In the genomic region with DNA sequence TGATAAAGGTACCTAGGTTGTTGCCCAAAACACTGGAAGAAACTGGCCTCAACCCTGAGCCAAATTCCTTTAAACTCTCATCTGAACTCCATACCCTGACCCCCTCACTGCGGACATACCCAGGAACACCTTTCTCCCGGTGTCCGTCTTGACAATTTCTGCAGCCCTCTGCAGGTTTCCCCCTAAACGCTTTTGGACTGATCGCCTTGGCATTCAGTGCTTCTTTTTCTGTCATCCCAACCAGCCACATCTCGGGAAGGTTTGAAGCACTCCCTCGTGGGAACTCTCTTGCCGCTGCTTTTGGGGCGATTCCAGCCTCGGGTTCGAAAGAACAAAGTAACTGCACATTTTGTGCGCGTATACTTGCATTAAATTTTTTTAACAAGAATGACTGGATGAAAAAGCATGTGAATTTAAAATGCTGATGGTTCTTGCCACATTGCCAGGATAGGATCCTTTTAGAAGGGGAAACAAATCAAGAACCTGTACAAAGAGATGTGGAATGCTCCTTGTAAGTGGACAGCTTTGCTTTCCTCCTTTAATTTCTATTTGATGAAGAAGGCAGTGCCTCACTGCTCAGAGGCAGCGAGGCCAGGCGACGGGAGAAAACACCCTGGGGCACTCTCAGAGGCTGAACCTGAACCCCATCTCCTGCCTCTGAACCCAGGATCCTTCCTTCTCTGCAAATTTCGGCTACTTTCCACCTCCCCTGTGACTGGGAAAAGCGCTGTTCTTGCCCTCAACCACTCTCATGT, we compare ENCODE assay signal across 8 cellular contexts. TPM values are rescaled to one million over a fixed set of nuclear protein-coding genes. Genes with fewer than 3 reads are reported as not detected.
A peak's percentile ranks its signal among the peaks of the same experiment; 100 is the strongest.
DNase-seq lines count a peak whose midpoint lies in the region; ATAC-seq and TF ChIP-seq lines count a peak whose summit lies in the region.

No MANE protein-coding gene starts in this region.

- peak overlapping the region; percentile 99 for H3K9ac ChIP-seq in mesenchymal stem cell (ENCODE audit: low read length)

- DNase-seq in AG04449 (ENCODE audit: low read depth, low spot score) (no peak), MV-4-11 (lab: John Stamatoyannopoulos, UW) (peak; percentile 30), choroid plexus epithelial cell (ENCODE audit: low read depth) (peak; percentile 28), mesenchymal stem cell (peak; percentile 20), aorta (no peak), KBM-7 (no peak), NCI-H446 treated with DMSO at 0.1 percent for 48 hours (lab: John Stamatoyannopoulos, UW) (no peak)

- peaks cover 12% of the 10 kb centered on the region for H3K4me1 ChIP-seq in mesenchymal stem cell (ENCODE audit: control insufficient read depth, insufficient read depth, low read depth, low read length)
- H3K4me1 ChIP-seq in aorta (ENCODE audit: control insufficient read depth in 1 of 2, insufficient read depth in 2 of 2, low read length in 2 of 2), result peaks cover 0 to 1% of the 10 kb centered on the region in 2 donors

- peak overlapping the region; percentile 87 for H2BK120ac ChIP-seq in mesenchymal stem cell (ENCODE audit: low read depth, low read length)

- H3K23ac ChIP-seq in mesenchymal stem cell (ENCODE audit: low read length in 2 of 2), result peak overlapping the region; percentile 37 to 98

- 38% methylated on average over 18 of the region's 18 CpGs for WGBS in mesenchymal stem cell
- WGBS in aorta, 2 donors, result 23 to 25% methylated on average over 18 of the region's 18 CpGs

- peak overlapping the region; percentile 90 for H3K27ac ChIP-seq in mesenchymal stem cell (ENCODE audit: low read length, poor library complexity, severe bottlenecking)
- peak overlapping the region; percentile 49 to 76 for H3K27ac ChIP-seq in aorta (ENCODE audit: low read depth in 1 of 2, low read length in 2 of 2)

- peak overlapping the region; percentile 70 for H2AK5ac ChIP-seq in mesenchymal stem cell (ENCODE audit: low read length, severe bottlenecking)

- H3K4me2 ChIP-seq in mesenchymal stem cell (ENCODE audit: low read length, poor library complexity, severe bottlenecking), result peak overlapping the region; percentile 82

- intact Hi-C loops in aorta (cut with DNase I), result no loop called here

- H3K36me3 ChIP-seq in mesenchymal stem cell (ENCODE audit: control insufficient read depth in 1 of 2, insufficient read depth in 2 of 2, low read depth in 1 of 2, low read length in 2 of 2) (peaks cover 0 to 22% of the 10 kb centered on the region in 2 experiments), aorta (ENCODE audit: control insufficient read depth in 1 of 2, insufficient read depth in 2 of 2, low read length in 1 of 2) (no peaks in the 10 kb centered on the region)

- H3K4me3 ChIP-seq in AG04449 (ENCODE audit: low read depth, low read length), result peak overlapping the region; percentile 96
- H3K4me3 ChIP-seq in choroid plexus epithelial cell (ENCODE audit: low read depth, low read length), result peak overlapping the region; percentile 98
- H3K4me3 ChIP-seq in mesenchymal stem cell (ENCODE audit: insufficient read depth in 1 of 2, low read depth in 1 of 2, low read length in 2 of 2), result peak overlapping the region; percentile 93 to 99
- peak overlapping the region; percentile 72 to 97 for H3K4me3 ChIP-seq in aorta (ENCODE audit: low read length in 2 of 2)

- TF ChIP-seq CTCF in AG04449 (IDR thresholded peaks at IDR 0.05; ENCODE audit: insufficient read depth, low read length, missing control alignments) (no peak), choroid plexus epithelial cell (conservative IDR thresholded peaks at IDR 0.05; ENCODE audit: low read depth, low read length) (no peak)

- peak overlapping the region; percentile 96 for H3K18ac ChIP-seq in mesenchymal stem cell (ENCODE audit: low read depth in 1 of 2, low read length in 2 of 2)

- in situ Hi-C loops in KBM-7 (cut with MboI; ENCODE audit: low pct_unique_long_range_greater_than_20kb, low sequenced_read_pairs), result no loop called here

- peak overlapping the region; percentile 90 for H2AFZ ChIP-seq in mesenchymal stem cell (ENCODE audit: low read depth, low read length)

- no peaks in the 10 kb centered on the region for H3K27me3 ChIP-seq in mesenchymal stem cell (ENCODE audit: control insufficient read depth in 1 of 2, insufficient read depth in 1 of 2, low read length in 2 of 2)
- H3K27me3 ChIP-seq in aorta (ENCODE audit: control insufficient read depth in 1 of 2, insufficient read depth in 2 of 2, low read length in 1 of 2), result no peaks in the 10 kb centered on the region

- peak overlapping the region; percentile 68 for H2BK5ac ChIP-seq in mesenchymal stem cell (ENCODE audit: low read depth, low read length, poor library complexity, severe bottlenecking)

- peak overlapping the region in 1 of 2 experiments; percentile 91 for H3K14ac ChIP-seq in mesenchymal stem cell (ENCODE audit: low read length in 2 of 2)

- ATAC-seq in GM19397 (IDR thresholded peaks at IDR 0.05; ENCODE audit: unreplicated experiment), result peak; percentile 4
- peak; percentile 5 for ATAC-seq in aorta (ENCODE audit: low FRiP score)

- peak overlapping the region; percentile 90 for H2BK15ac ChIP-seq in mesenchymal stem cell (ENCODE audit: low read depth, poor library complexity, severe bottlenecking)

- H3K9me3 ChIP-seq in mesenchymal stem cell (ENCODE audit: control insufficient read depth, low read length), result no peaks in the 10 kb centered on the region
- no peaks in the 10 kb centered on the region for H3K9me3 ChIP-seq in aorta (ENCODE audit: control insufficient read depth, low read length)

- peak overlapping the region; percentile 99 for H4K8ac ChIP-seq in mesenchymal stem cell (ENCODE audit: low read length)

- H3K79me1 ChIP-seq in mesenchymal stem cell (replicated peaks; ENCODE audit: low read length, poor library complexity, severe bottlenecking), result peaks cover 19% of the 10 kb centered on the region

- H2BK12ac ChIP-seq in mesenchymal stem cell (ENCODE audit: low read length in 2 of 2), result peak overlapping the region in 1 of 2 experiments; percentile 62

- peak overlapping the region; percentile 91 for H4K91ac ChIP-seq in mesenchymal stem cell (ENCODE audit: low read length)

- H3K4ac ChIP-seq in mesenchymal stem cell (ENCODE audit: low read depth in 1 of 2, low read length in 2 of 2), result peak overlapping the region; percentile 64 to 92

- POLR2A ChIA-PET in AG04449 (lab: Yijun Ruan, JAX), result interaction anchor here (0.8 to 1.4 kb wide), 2 partner anchors 49 to 95 kb away, joined by 3 to 7 read pairs; a partner anchor contains a TSS

- CTCF ChIA-PET in AG04449 (lab: Yijun Ruan, JAX), result interaction anchor here (1.0 to 1.6 kb wide), 2 partner anchors 9 to 27 kb away, joined by 3 to 4 read pairs; no protein-coding TSS in a partner anchor

RNA-seq across cellular contexts. Expression of a gene that starts 0.6 kb away (rescaled TPM):
- 28.5 TPM for polyA plus RNA-seq in mesenchymal stem cell (2013, experiment 1 of 2)
- polyA plus RNA-seq in mesenchymal stem cell (2013, experiment 2 of 2), result 28.7 TPM
- 10 to 100 TPM; 41.2 to 44.8 TPM for total RNA-seq in aorta
- polyA plus RNA-seq in aorta, result 10 to 100 TPM; 17.4 to 24.8 TPM

RNA-seq across cellular contexts. Expression of a gene that starts 34.9 kb away (rescaled TPM):
- polyA plus RNA-seq in mesenchymal stem cell (2013, experiment 1 of 2), result 16.7 TPM
- polyA plus RNA-seq in mesenchymal stem cell (2013, experiment 2 of 2), result 15.1 TPM
- total RNA-seq in aorta, result 10 to 100 TPM; 40.1 to 62.3 TPM
- 10 to 100 TPM; 25.9 to 66.7 TPM for polyA plus RNA-seq in aorta

RNA-seq across cellular contexts. Expression of a gene that starts 48.9 kb away (rescaled TPM):
- 32.7 TPM for polyA plus RNA-seq in mesenchymal stem cell (2013, experiment 1 of 2)
- 31.5 TPM for polyA plus RNA-seq in mesenchymal stem cell (2013, experiment 2 of 2)
- 10 to 100 TPM; 72.1 to 74.0 TPM for total RNA-seq in aorta
- polyA plus RNA-seq in aorta, result 10 to 100 TPM; 23.4 to 29.8 TPM

Comparison
In these comparisons a context has a peak if more than half of its experiments do, and no peak if none do; other contexts are left out.
1. DNase-seq: peak in MV-4-11 (single experiment), choroid plexus epithelial cell (single experiment) and mesenchymal stem cell (single experiment); none in AG04449 (single experiment), aorta (0 of 2), KBM-7 (single experiment) and NCI-H446 treated with DMSO at 0.1 percent for 48 hours (single experiment).
2. Peak in every context shown above with its lines, with median percentiles within 50 percentile points of each other: H3K4me3 ChIP-seq.